In the genomic region with DNA sequence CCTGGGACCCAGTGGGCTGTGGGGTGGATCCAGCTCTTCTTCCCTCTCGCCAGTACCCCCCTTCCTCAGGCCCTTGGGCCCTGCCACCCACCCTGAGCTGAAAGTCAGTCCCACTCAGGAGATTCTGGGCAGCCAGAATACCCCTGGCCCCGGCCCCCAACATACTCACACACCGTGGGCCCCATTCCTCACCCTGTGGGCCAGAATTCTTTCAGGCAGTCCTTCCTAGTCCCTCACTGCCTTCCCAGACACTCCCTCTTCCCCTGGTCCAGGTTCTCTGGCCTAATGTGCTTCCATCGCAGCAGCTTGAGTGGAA, we compare ENCODE assay signal across 8 cellular contexts. TPM values are rescaled to one million over a fixed set of nuclear protein-coding genes. Genes with fewer than 3 reads are reported as not detected.
A peak's percentile ranks its signal among the peaks of the same experiment; 100 is the strongest.
DNase-seq lines count a peak whose midpoint lies in the region; ATAC-seq, FAIRE-seq and TF ChIP-seq lines count a peak whose summit lies in the region.

No MANE protein-coding gene starts in this region.

- H3K79me2 ChIP-seq in Loucy (ENCODE audit: insufficient read depth, low read length), result peaks cover 7% of the 10 kb centered on the region; the same call in 1 of the 2 replicates

- peak overlapping the region; percentile 52 for H2AFZ ChIP-seq in Loucy (ENCODE audit: low read length)

- TF ChIP-seq CTCF in C4-2B (conservative IDR thresholded peaks at IDR 0.05), result no peak
- no peak for TF ChIP-seq CTCF in Loucy (conservative IDR thresholded peaks at IDR 0.05; ENCODE audit: low read length)
- no peak for TF ChIP-seq CTCF in coronary artery (IDR thresholded peaks at IDR 0.05)
- no peak for TF ChIP-seq CTCF in pancreas (IDR thresholded peaks at IDR 0.05)

- H3K36me3 ChIP-seq in Loucy (ENCODE audit: insufficient read depth, low read length) (no peaks in the 10 kb centered on the region), pancreas (no peaks in the 10 kb centered on the region)

- ATAC-seq in pancreas, result no peak
- ATAC-seq in GM19351 (IDR thresholded peaks at IDR 0.05; ENCODE audit: unreplicated experiment), result no peak

- FAIRE-seq in pancreas (lab: Jason Lieb, UNC), result no peak

- intact Hi-C loops in pancreas (cut with DNase I), result no loop called here

- no peak for DNase-seq in coronary artery (ENCODE audit: low spot score)
- no peak for DNase-seq in pancreas
- no peak for DNase-seq in NCI-H2171 (lab: John Stamatoyannopoulos, UW)
- DNase-seq in activated CD4-positive, alpha-beta T cell treated with anti-CD3 and anti-CD28 coated beads, Interleukin-2, amount 50 U/mL, for 1 hour, result no peak
- no peak for DNase-seq in NCI-H187 (lab: John Stamatoyannopoulos, UW)

- no peaks in the 10 kb centered on the region for H4K20me1 ChIP-seq in Loucy (ENCODE audit: insufficient read depth, low read length, poor library complexity, severe bottlenecking)

- peak overlapping the region; percentile 31 for H3K9ac ChIP-seq in Loucy (ENCODE audit: low read depth, low read length, poor library complexity, severe bottlenecking)

- H3K27me3 ChIP-seq in Loucy (ENCODE audit: insufficient read depth, low read length, poor library complexity, severe bottlenecking), result no peaks in the 10 kb centered on the region
- H3K27me3 ChIP-seq in pancreas, result no peaks in the 10 kb centered on the region

- no peaks in the 10 kb centered on the region for H3F3A ChIP-seq in Loucy (ENCODE audit: low read depth)

- H3K27ac ChIP-seq in C4-2B (peak overlapping the region; percentile 13), coronary artery (peak overlapping the region; percentile 95 to 96), pancreas (peak overlapping the region; percentile 8 to 98 (median 57))

- peak overlapping the region; percentile 33 for H3K4me2 ChIP-seq in Loucy (ENCODE audit: low read depth, low read length, poor library complexity, severe bottlenecking)

- 23 to 35% methylated on average over 2 to 4 of the region's 4 CpGs for WGBS in pancreas, 2 donors

- peak overlapping the region; percentile 11 for H3K4me3 ChIP-seq in Loucy (ENCODE audit: low read length, poor library complexity, severe bottlenecking)
- H3K4me3 ChIP-seq in coronary artery, result no peak overlapping the region
- no peak overlapping the region for H3K4me3 ChIP-seq in pancreas

- H3K9me3 ChIP-seq in Loucy (ENCODE audit: insufficient read depth, low read depth, low read length) (no peaks in the 10 kb centered on the region), pancreas (no peaks in the 10 kb centered on the region)

- H3K4me1 ChIP-seq in Loucy (ENCODE audit: insufficient read depth, low read length, poor library complexity, severe bottlenecking) (peaks cover 33% of the 10 kb centered on the region), pancreas (peaks cover under 1 to 43% (median 17%) of the 10 kb centered on the region in 3 donors)

- no peaks in the 10 kb centered on the region for H3K9me2 ChIP-seq in Loucy (replicated peaks; ENCODE audit: low read depth, low read length)

RNA-seq across cellular contexts. Expression of a gene that starts 3.2 kb away (rescaled TPM):
- 10 to 100 TPM; 35.0 to 50.8 (median 43.4) TPM for total RNA-seq in pancreas
- polyA plus RNA-seq in pancreas, result 10 to 100 TPM; 80.6 to 99.3 TPM

RNA-seq across cellular contexts. Expression of a gene that starts 16.9 kb away (rescaled TPM):
- total RNA-seq in pancreas, result 1 to 10 TPM; 1.3 to 5.0 (median 2.3) TPM
- 10 to 100 TPM in 1 of 2 donors, 1 to 10 TPM in 1; 9.4 to 11.2 TPM for polyA plus RNA-seq in pancreas

RNA-seq across cellular contexts. Expression of a gene that starts 35.3 kb away (rescaled TPM):
- total RNA-seq in pancreas, result 10 to 100 TPM in 5 of 6 donors, 1 to 10 TPM in 1; 9.4 to 18.0 (median 12.8) TPM
- 10 to 100 TPM; 39.8 to 45.2 TPM for polyA plus RNA-seq in pancreas

RNA-seq across cellular contexts. Expression of a gene that starts 45.1 kb away (rescaled TPM):
- 10 to 100 TPM; 49.0 to 72.8 (median 62.9) TPM for total RNA-seq in pancreas
- polyA plus RNA-seq in pancreas, result 10 to 100 TPM; 57.7 to 68.5 TPM

RNA-seq across cellular contexts. Expression of a gene that starts 47.4 kb away (rescaled TPM):
- 1 to 10 TPM in 4 of 6 donors, under 1 TPM in 2; 0.05 to 2.9 (median 1.1) TPM for total RNA-seq in pancreas
- 1 to 10 TPM; 1.5 to 2.5 TPM for polyA plus RNA-seq in pancreas

Comparison
In these comparisons a context has a peak if more than half of its experiments do, and no peak if none do; other contexts are left out.
1. H3K27ac ChIP-seq: peak in every context shown above with its lines; median percentile 96 in coronary artery; 57 in pancreas; 13 in C4-2B.